ENCODE assay signal across 9 cellular contexts in the genomic region with DNA sequence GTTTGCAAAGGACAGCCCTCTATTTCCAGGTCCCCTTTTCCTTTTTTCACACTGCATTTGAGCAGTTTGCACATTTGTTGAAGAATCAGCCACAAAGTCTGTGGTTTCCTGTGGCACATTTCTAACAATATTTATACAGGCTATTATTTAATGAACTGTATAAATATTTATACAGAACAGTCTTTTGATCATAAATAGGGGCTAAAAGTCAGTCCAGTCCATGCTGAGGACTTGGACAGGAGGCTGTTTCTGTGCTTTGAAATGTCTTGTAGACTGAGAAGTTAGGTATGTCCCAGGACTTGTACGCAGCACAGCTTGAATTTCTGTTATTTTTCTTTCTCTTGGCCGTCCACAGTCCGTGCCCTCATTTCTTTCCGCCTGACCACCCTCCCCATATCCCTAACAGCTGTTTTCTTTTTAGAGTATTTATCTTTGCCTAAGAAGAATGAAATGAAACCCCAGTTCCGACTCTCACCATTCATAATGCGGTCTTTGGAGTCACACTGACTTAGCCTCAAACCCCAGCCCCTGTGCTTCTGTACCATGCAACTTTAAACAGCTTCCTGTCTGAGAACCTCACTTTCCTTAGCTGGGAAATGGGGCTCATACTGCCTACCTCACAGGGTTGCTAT. TPM values are rescaled to one million over a fixed set of nuclear protein-coding genes. Genes with fewer than 3 reads are reported as not detected.
A peak's percentile ranks its signal among the peaks of the same experiment; 100 is the strongest.
DNase-seq lines count a peak whose midpoint lies in the region; ATAC-seq, FAIRE-seq and TF ChIP-seq lines count a peak whose summit lies in the region.
"Had no signal": no experiment of that assay in that cellular context is flagged by ENCODE, and none has a peak within 500 bp of the region (broad histone marks: within the 10 kb centered on the region; RNA-seq: fewer than 3 reads in every experiment).

No MANE protein-coding gene starts in this region.

- H3K4me1 ChIP-seq in heart right ventricle, result peaks cover 0 to 28% (median 8%) of the 10 kb centered on the region in 9 donors

- H3K27ac ChIP-seq in KOPT-K1 (ENCODE audit: low read depth, low read length, poor library complexity, severe bottlenecking), result peak overlapping the region; percentile 47
- peak overlapping the region in 8 of 10 donors; percentile 15 to 67 (median 41) for H3K27ac ChIP-seq in heart right ventricle

- WGBS in heart right ventricle, 2 donors, result 59 to 70% methylated on average over 6 of the region's 6 CpGs

- FAIRE-seq in RCC 7860 (lab: Jason Lieb, UNC), result no peak
- FAIRE-seq: colon had no signal

- intact Hi-C loops in heart right ventricle (cut with DNase I), result loop anchor here in 1 of 10 donors (10.0 kb wide), 1 partner anchor 378 kb away; no protein-coding TSS in a partner anchor

- H3K9me3 ChIP-seq in KOPT-K1 (ENCODE audit: insufficient read depth, low read length, poor library complexity, severe bottlenecking) (no peaks in the 10 kb centered on the region), heart right ventricle (no peaks in the 10 kb centered on the region)

- no peak for DNase-seq in heart right ventricle
- DNase-seq in smooth muscle cell of the brain vasculature (ENCODE audit: low read depth, low spot score), result peak; percentile 94
- no peak for DNase-seq in RCC 7860 (ENCODE audit: low spot score)
- DNase-seq in iPS-NIHi11 (ENCODE audit: low spot score), result no peak
- DNase-seq in mesenteric fat pad (ENCODE audit: low spot score), result no peak
- no peak for DNase-seq in inferior parietal cortex (ENCODE audit: extremely low spot score)

- H3K36me3 ChIP-seq in KOPT-K1 (ENCODE audit: insufficient read depth, low read length) (no peaks in the 10 kb centered on the region), heart right ventricle (no peaks in the 10 kb centered on the region)

- ATAC-seq in GM19351 (IDR thresholded peaks at IDR 0.05; ENCODE audit: unreplicated experiment), result peak; percentile 68
- peak in 6 of 8 donors; percentile 19 to 55 (median 40) for ATAC-seq in heart right ventricle

- peak overlapping the region in 6 of 10 donors; percentile 3 to 26 (median 9) for H3K4me3 ChIP-seq in heart right ventricle

- H3K27me3 ChIP-seq in heart right ventricle, result no peaks in the 10 kb centered on the region

- TF ChIP-seq CTCF in heart right ventricle (IDR thresholded peaks at IDR 0.05), result no peak

RNA-seq across cellular contexts. Expression of gene FGGY, which starts 19.7 kb away (rescaled TPM):
- total RNA-seq in heart right ventricle (10 to 100 TPM; 26.3 to 51.8 (median 36.6) TPM), mesenteric fat pad (13.8 TPM)
- polyA plus RNA-seq in heart right ventricle, result 1 to 10 TPM; 3.1 to 9.5 TPM
